8 cellular contexts compared by ENCODE assay signal in genomic region chr18:24076136-24076597, GRCh38.
DNase-seq lines count a peak whose midpoint lies in the region; TF ChIP-seq lines count a peak whose summit lies in the region.
"Not testable (repeated sequence)": the region's sequence is repeated elsewhere in the genome, so short reads cannot be mapped to it uniquely, and the experiment has no call there.

No MANE protein-coding gene starts in this region.

- not testable (repeated sequence) for H3K36me3 ChIP-seq in esophagus muscularis mucosa

- peak; percentile 85 for DNase-seq in COLO668 (lab: John Stamatoyannopoulos, UW; ENCODE audit: unreplicated experiment)
- DNase-seq in H4 (ENCODE audit: low spot score): peak; percentile 97
- DNase-seq in NCI-H187 treated with DMSO at 0.1 percent for 48 hours (lab: John Stamatoyannopoulos, UW): peak; percentile 83
- peak; percentile 30 for DNase-seq in T follicular helper cell (ENCODE audit: low read depth)
- DNase-seq in activated T-helper 9 cell treated with anti-CD3 and anti-CD28 coated beads, Interleukin-2, amount 50 U/mL, for 16 hours (ENCODE audit: low read depth): peak; percentile 67
- peak; percentile 93 for DNase-seq in esophagus muscularis mucosa (ENCODE audit: extremely low spot score)
- DNase-seq in mucosa of gallbladder (ENCODE audit: low spot score): peak; percentile 80
- peak; percentile 79 for DNase-seq in stimulated activated CD8-positive, alpha-beta memory T cell treated with anti-CD3 and anti-CD28 coated beads, Interleukin-15, amount 100 ng/mL, for 48 hours (ENCODE audit: low read depth in 2 of 2)

- peak overlapping the region in 1 of 4 donors; percentile 6 for H3K4me3 ChIP-seq in esophagus muscularis mucosa

- 15% methylated on average over 10 of the region's 10 CpGs for WGBS in esophagus muscularis mucosa

- TF ChIP-seq EP300 in esophagus muscularis mucosa (IDR thresholded peaks at IDR 0.05): not testable (repeated sequence)

- not testable (repeated sequence) for TF ChIP-seq POLR2A in esophagus muscularis mucosa (IDR thresholded peaks at IDR 0.05; ENCODE audit: low read depth)

- peak; percentile 35 to 59 (median 40) for TF ChIP-seq CTCF in esophagus muscularis mucosa (IDR thresholded peaks at IDR 0.05)

- H3K27ac ChIP-seq in esophagus muscularis mucosa (replicated peaks in 1 of 4): peak overlapping the region; percentile 54 to 71 (median 64)

- intact Hi-C loops in esophagus muscularis mucosa (cut with DNase I): loop anchor here (5.0 to 10.0 kb wide), 2 partner anchors 51 to 144 kb away; no protein-coding TSS in a partner anchor

- H3K4me1 ChIP-seq in esophagus muscularis mucosa: peaks cover 10 to 18% (median 16%) of the 10 kb centered on the region in 4 donors

- not testable (repeated sequence) for H3K9me3 ChIP-seq in esophagus muscularis mucosa

- not testable (repeated sequence) for H3K27me3 ChIP-seq in esophagus muscularis mucosa

Comparison
In these comparisons a context has a peak if more than half of its experiments do, and no peak if none do; other contexts are left out.
1. DNase-seq: peak in every context shown above with its lines; median percentile 97 in H4; 93 in esophagus muscularis mucosa; 85 in COLO668; 83 in NCI-H187 treated with DMSO at 0.1 percent for 48 hours; 80 in mucosa of gallbladder; 79 in stimulated activated CD8-positive, alpha-beta memory T cell treated with anti-CD3 and anti-CD28 coated beads, Interleukin-15, amount 100 ng/mL, for 48 hours; 67 in activated T-helper 9 cell treated with anti-CD3 and anti-CD28 coated beads, Interleukin-2, amount 50 U/mL, for 16 hours; 30 in T follicular helper cell.